Comparison of ENCODE assay signal across 9 cellular contexts in genomic region chr10:121595806-121596667, GRCh38. TPM values are rescaled to one million over a fixed set of nuclear protein-coding genes. Genes with fewer than 3 reads are reported as not detected.
DNase-seq lines count a peak whose midpoint lies in the region; ATAC-seq, FAIRE-seq and TF ChIP-seq lines count a peak whose summit lies in the region.
"Had no signal": no experiment of that assay in that cellular context is flagged by ENCODE, and none has a peak within 500 bp of the region (broad histone marks: within the 10 kb centered on the region; RNA-seq: fewer than 3 reads in every experiment).

No MANE protein-coding gene starts in this region.

- H3K4me1 Mint-ChIP-seq in chondrocyte (ENCODE audit: low read depth) (peaks cover 14% of the 10 kb centered on the region), immature natural killer cell (peaks cover 6 to 7% of the 10 kb centered on the region in 2 donors)
- peaks cover 0 to 11% (median 8%) of the 10 kb centered on the region in 7 donors for H3K4me1 Mint-ChIP-seq in naive thymus-derived CD4-positive, alpha-beta T cell

- H3K27ac Mint-ChIP-seq in chondrocyte (ENCODE audit: unreplicated experiment) (no peak overlapping the region), immature natural killer cell (no peak overlapping the region)
- no peak overlapping the region for H3K27ac Mint-ChIP-seq in naive thymus-derived CD4-positive, alpha-beta T cell

- whole genome bisulfite sequencing in HepG2 (ENCODE audit: low lambda C conversion rate): 30% methylated on average over 20 of the region's 28 CpGs

- H3K9me3 ChIP-seq in HepG2 (ENCODE audit: low read length): no peaks in the 10 kb centered on the region
- H3K9me3 ChIP-seq in naive thymus-derived CD4-positive, alpha-beta T cell (ENCODE audit: control insufficient read depth in 2 of 3, low read length in 3 of 3): no peaks in the 10 kb centered on the region

- H3K36me3 ChIP-seq in HepG2 (replicated peaks in 1 of 2; ENCODE audit: control insufficient read depth in 1 of 2, insufficient read depth in 2 of 2, low read length in 2 of 2): no peaks in the 10 kb centered on the region
- H3K36me3 ChIP-seq in naive thymus-derived CD4-positive, alpha-beta T cell (ENCODE audit: control insufficient read depth in 2 of 3, insufficient read depth in 3 of 3, low read length in 3 of 3): no peaks in the 10 kb centered on the region

- FAIRE-seq in HepG2 (lab: Jason Lieb, UNC): no peak

- H2AFZ ChIP-seq in HepG2 (ENCODE audit: low read length): no peak overlapping the region
- H2AFZ ChIP-seq: PC-9 had no signal

- TF ChIP-seq EP300 in HepG2 (IDR thresholded peaks at IDR 0.05; ENCODE audit: low read depth in 2 of 2, low read length in 2 of 2): no peak
- TF ChIP-seq EP300 in HepG2 (CRISPR knock-in tag; IDR thresholded peaks at IDR 0.05; ENCODE audit: borderline replicate concordance): no peak

- H3K27me3 Mint-ChIP-seq in chondrocyte (ENCODE audit: low read depth) (peaks cover 6% of the 10 kb centered on the region), immature natural killer cell (ENCODE audit: low read depth in 3 of 3) (peaks cover 13 to 19% (median 14%) of the 10 kb centered on the region in 3 donors)
- H3K27me3 Mint-ChIP-seq in naive thymus-derived CD4-positive, alpha-beta T cell: peaks cover 49 to 63% (median 60%) of the 10 kb centered on the region in 5 donors

- H3K4me1 ChIP-seq in HepG2 (ENCODE audit: insufficient read depth, low read length): peaks cover 27% of the 10 kb centered on the region
- no peaks in the 10 kb centered on the region for H3K4me1 ChIP-seq in naive thymus-derived CD4-positive, alpha-beta T cell (ENCODE audit: control insufficient read depth in 2 of 2, insufficient read depth in 2 of 2, low read length in 2 of 2)

- ATAC-seq in HepG2: peak; percentile 23
- ATAC-seq in naive thymus-derived CD4-positive, alpha-beta T cell: no peak
- no peak for ATAC-seq in GM21360 (IDR thresholded peaks at IDR 0.05; ENCODE audit: unreplicated experiment)

- no TSS peak for BruUV-seq in HepG2 (replicated peaks; lab: Mats Ljungman, UMichigan)

- peaks cover 5 to 44% of the 10 kb centered on the region in 2 experiments; a peak in 4 of 5 replicates for H3K27me3 ChIP-seq in HepG2 (ENCODE audit: control insufficient read depth in 1 of 2, insufficient read depth in 2 of 2, low read length in 2 of 2)
- peaks cover 0 to 3% of the 10 kb centered on the region in 2 donors for H3K27me3 ChIP-seq in naive thymus-derived CD4-positive, alpha-beta T cell (ENCODE audit: control insufficient read depth in 2 of 2, insufficient read depth in 2 of 2, low read length in 2 of 2)

- no peaks in the 10 kb centered on the region for H3K36me3 Mint-ChIP-seq in chondrocyte (ENCODE audit: low read depth)
- H3K36me3 Mint-ChIP-seq in naive thymus-derived CD4-positive, alpha-beta T cell: peaks cover 0 to 10% (median 0%) of the 10 kb centered on the region in 5 donors
- peaks cover 0 to 6% (median 0%) of the 10 kb centered on the region in 3 donors for H3K36me3 Mint-ChIP-seq in immature natural killer cell

- intact Hi-C loops in HepG2 (cut with micrococcal nuclease; ENCODE audit: unreplicated experiment): loop anchor here (2.0 to 5.0 kb wide), 3 partner anchors 65 to 534 kb away; no protein-coding TSS in a partner anchor
- intact Hi-C loops in naive thymus-derived CD4-positive, alpha-beta T cell (cut with micrococcal nuclease): no loop called here

- TF ChIP-seq CTCF in chondrocyte (IDR thresholded peaks at IDR 0.05) (no peak), HepG2 (CRISPR knock-in tag; IDR thresholded peaks at IDR 0.05) (peak; percentile 28; the same call in 1 of the 2 replicates)

- no peak overlapping the region for H3K9ac ChIP-seq in HepG2 (ENCODE audit: insufficient read depth, low read depth, low read length)

- CTCF ChIA-PET in HepG2 (lab: Yijun Ruan, JAX; ENCODE audit: low intra/inter-chr PET ratio, low total read pairs): no interaction called here
- CTCF ChIA-PET in naive thymus-derived CD4-positive, alpha-beta T cell (lab: Charles Lee): no interaction called here

- H3K9me3 Mint-ChIP-seq in chondrocyte (ENCODE audit: low read depth) (no peaks in the 10 kb centered on the region), immature natural killer cell (no peaks in the 10 kb centered on the region)
- H3K9me3 Mint-ChIP-seq in naive thymus-derived CD4-positive, alpha-beta T cell: peaks cover 0 to 6% (median 0%) of the 10 kb centered on the region in 11 donors

- POLR2A ChIA-PET in HepG2 (lab: Yijun Ruan, JAX): no interaction called here
- POLR2A ChIA-PET in naive thymus-derived CD4-positive, alpha-beta T cell (lab: Charles Lee): no interaction called here

- H3K4me3 Mint-ChIP-seq in chondrocyte (ENCODE audit: unreplicated experiment) (peak overlapping the region; percentile 67), immature natural killer cell (no peak overlapping the region)
- H3K4me3 Mint-ChIP-seq in naive thymus-derived CD4-positive, alpha-beta T cell: peak overlapping the region in 4 of 10 donors; percentile 40 to 70 (median 56)

- in situ Hi-C loops in HepG2 (cut with HindIII; ENCODE audit: extremely low pct_ligation_motif_present, low pct_unique_long_range_greater_than_20kb): no loop called here

- no peaks in the 10 kb centered on the region for H4K20me1 ChIP-seq in HepG2 (ENCODE audit: insufficient read depth, low read length)

- peak overlapping the region; percentile 89 for H3K4me2 ChIP-seq in HepG2 (ENCODE audit: low read depth, low read length)
- H3K4me2 ChIP-seq: PC-9 had no signal

- no peak overlapping the region for H3K27ac ChIP-seq in HepG2 (ENCODE audit: extremely low read length, insufficient read depth, low read length)
- H3K27ac ChIP-seq in skin epidermis: peak overlapping the region in 18 of 21 experiments; percentile 36 to 90 (median 82)
- no peak overlapping the region for H3K27ac ChIP-seq in naive thymus-derived CD4-positive, alpha-beta T cell (ENCODE audit: low read depth, low read length)
- H3K27ac ChIP-seq: PC-9 had no signal

- TF ChIP-seq RAD21 in HepG2 (CRISPR knock-in tag; IDR thresholded peaks at IDR 0.05): no peak

- H3K79me2 ChIP-seq in HepG2 (ENCODE audit: insufficient read depth, low read length): no peaks in the 10 kb centered on the region

- DNase-seq in HuH-7 (ENCODE audit: low spot score): peak; percentile 47
- peak; percentile 72 for DNase-seq in chondrocyte (ENCODE audit: low spot score)
- no peak for DNase-seq in HepG2 (ENCODE audit: low spot score)
- DNase-seq in Kasumi-1 (lab: John Stamatoyannopoulos, UW): no peak
- no peak for DNase-seq in naive thymus-derived CD4-positive, alpha-beta T cell
- DNase-seq in immature natural killer cell: no peak
- DNase-seq: PC-9 had no signal

- H3K4me3 ChIP-seq in HepG2 (replicated peaks in 1 of 3; ENCODE audit: insufficient read depth in 1 of 3, low read depth in 2 of 3, low read length in 3 of 3) (peak overlapping the region; percentile 54 to 71 (median 55)), skin epidermis (peak overlapping the region; percentile 44 to 76 (median 67))
- H3K4me3 ChIP-seq in naive thymus-derived CD4-positive, alpha-beta T cell (ENCODE audit: low read length): no peak overlapping the region
- H3K4me3 ChIP-seq: PC-9 had no signal

- TF ChIP-seq POLR2A in HepG2 (IDR thresholded peaks at IDR 0.05; ENCODE audit: insufficient read depth in 1 of 2, low read depth in 2 of 2, low read length in 2 of 2): no peak

RNA-seq across cellular contexts. Expression of gene FGFR2, which starts 2.2 kb away (rescaled TPM):
- total RNA-seq in chondrocyte (1.7 to 6.0 TPM (median 2.9 TPM) in 3 replicates), HepG2 (2016; rRNA removed; fragmentation: Illumina TruSeq; extraction: Trizol) (1.4 and 2.6 TPM in 2 replicates)
- total RNA-seq in HepG2 (2016; cell fraction: cytosol; rRNA removed; fragmentation: Illumina TruSeq; extraction: Trizol; ENCODE audit: low read depth): 1.8 and 2.8 TPM in 2 replicates
- total RNA-seq in HepG2 (2016; cell fraction: insoluble cytoplasmic fraction; rRNA removed; fragmentation: Illumina TruSeq; extraction: Trizol): 1.8 and 2.2 TPM in 2 replicates
- 1.2 and 1.7 TPM in 2 replicates for total RNA-seq in HepG2 (2016; cell fraction: membrane; rRNA removed; fragmentation: Illumina TruSeq; extraction: Trizol)
- total RNA-seq in HepG2 (2016; cell fraction: nucleus; rRNA removed; fragmentation: Illumina TruSeq; extraction: Trizol): 3.3 and 4.2 TPM in 2 replicates
- polyA plus RNA-seq in HepG2 (2011; rRNA removed) (1.2 and 1.6 TPM in 2 replicates), immature natural killer cell (not detected)
- 0.82 and 1.0 TPM in 2 replicates for polyA plus RNA-seq in HepG2 (2011; cell fraction: cytosol; rRNA removed)
- 2.9 and 4.4 TPM in 2 replicates for polyA plus RNA-seq in HepG2 (2011; cell fraction: nucleus; rRNA removed)
- 0.41 and 1.3 TPM in 2 replicates for polyA plus RNA-seq in HepG2 (2012)
- polyA plus RNA-seq in HepG2 (2016; cell fraction: cytosol; fragmentation: Illumina TruSeq; extraction: Trizol; ENCODE audit: low read depth): 0.15 and 0.22 TPM in 2 replicates
- polyA plus RNA-seq in HepG2 (2016; cell fraction: insoluble cytoplasmic fraction; fragmentation: Illumina TruSeq; extraction: Trizol; ENCODE audit: low read depth): 1.6 and 1.9 TPM in 2 replicates
- 0.44 and 0.58 TPM in 2 replicates for polyA plus RNA-seq in HepG2 (2016; cell fraction: membrane; fragmentation: Illumina TruSeq; extraction: Trizol; ENCODE audit: low read depth)
- 9.1 and 11.3 TPM in 2 replicates for polyA plus RNA-seq in HepG2 (2016; cell fraction: nucleus; fragmentation: Illumina TruSeq; extraction: Trizol; ENCODE audit: insufficient read depth, low read depth)
- 0.12 and 1.0 TPM in 2 replicates for polyA minus RNA-seq in HepG2 (2011; rRNA and poly(A)+ RNA removed; ENCODE audit: low replicate concordance)
- 0.70 and 0.89 TPM in 2 replicates for polyA minus RNA-seq in HepG2 (2011; cell fraction: cytosol; rRNA and poly(A)+ RNA removed)
- 1.7 and 2.3 TPM in 2 replicates for polyA minus RNA-seq in HepG2 (2011; cell fraction: nucleus; rRNA and poly(A)+ RNA removed)
- total RNA-seq in naive thymus-derived CD4-positive, alpha-beta T cell: 1 to 10 TPM in 1 of 5 experiments, under 1 TPM in 1, not detected in 3; 0.88 to 1.2 TPM
- polyA plus RNA-seq in naive thymus-derived CD4-positive, alpha-beta T cell: not detected
- total RNA-seq: PC-9 had no signal

Comparison
In these comparisons a context has a peak if more than half of its experiments do, and no peak if none do; other contexts are left out.
1. DNase-seq: peak in HuH-7 (single experiment) and chondrocyte (single experiment); none in HepG2 (single experiment), Kasumi-1 (0 of 2), naive thymus-derived CD4-positive, alpha-beta T cell (0 of 9) and immature natural killer cell (0 of 3).
2. H3K27ac ChIP-seq: peak in skin epidermis (18 of 21); none in HepG2 (single experiment) and naive thymus-derived CD4-positive, alpha-beta T cell (single experiment).